ENCODE assay signal across 8 cellular contexts in genomic region chr17:14297161-14297851, GRCh38. TPM values are rescaled to one million over a fixed set of nuclear protein-coding genes. Genes with fewer than 3 reads are reported as not detected.
A peak's percentile ranks its signal among the peaks of the same experiment; 100 is the strongest.
DNase-seq lines count a peak whose midpoint lies in the region; ATAC-seq and TF ChIP-seq lines count a peak whose summit lies in the region.

No MANE protein-coding gene starts in this region.

- peaks cover 5% of the 10 kb centered on the region for H3K4me1 ChIP-seq in fibroblast of lung (ENCODE audit: control insufficient read depth, extremely low read depth, insufficient read depth, low read length)

- H3K27ac ChIP-seq in fibroblast of lung (ENCODE audit: insufficient read depth, low read length) = peak overlapping the region; percentile 27

- no peaks in the 10 kb centered on the region for H3K36me3 ChIP-seq in fibroblast of lung (ENCODE audit: control insufficient read depth, insufficient read depth, low read length)

- H3K4me3 ChIP-seq in WI38 (ENCODE audit: low read depth, low read length) = peak overlapping the region; percentile 15; the same call in 1 of the 2 replicates
- H3K4me3 ChIP-seq in fibroblast of lung (replicated peaks in 1 of 4; ENCODE audit: control extremely low read depth in 1 of 4, insufficient read depth in 1 of 4, low read depth in 3 of 4, low read length in 4 of 4) = peak overlapping the region; percentile 44 to 63 (median 49)

- ATAC-seq in omental fat pad (ENCODE audit: low FRiP score) = peak; percentile 27
- ATAC-seq in HG03108 (IDR thresholded peaks at IDR 0.05; ENCODE audit: unreplicated experiment) = no peak
- no peak for ATAC-seq in HG02973 (IDR thresholded peaks at IDR 0.05; ENCODE audit: unreplicated experiment)

- H4K20me1 ChIP-seq in fibroblast of lung (ENCODE audit: control insufficient read depth, extremely low read depth, insufficient read depth, low read length) = no peaks in the 10 kb centered on the region

- TF ChIP-seq CTCF in WI38 (IDR thresholded peaks at IDR 0.05; ENCODE audit: low read depth, low read length) = no peak
- peak; percentile 17 to 29 for TF ChIP-seq CTCF in fibroblast of lung (conservative IDR thresholded peaks at IDR 0.05 in 1 of 2, IDR thresholded peaks at IDR 0.05 in 1 of 2; ENCODE audit: low read depth in 1 of 2, low read length in 2 of 2)
- TF ChIP-seq CTCF in omental fat pad (IDR thresholded peaks at IDR 0.05) = no peak

- peak; percentile 19 for DNase-seq in SKM-1 treated with dmso at 0.1 percent for 144 hours (lab: John Stamatoyannopoulos, UW; ENCODE audit: unreplicated experiment)
- DNase-seq in SKM-1 (lab: John Stamatoyannopoulos, UW; ENCODE audit: unreplicated experiment) = no peak
- peak; percentile 61 to 64 for DNase-seq in fibroblast of lung (ENCODE audit: low read depth in 2 of 2)
- no peak for DNase-seq in omental fat pad (ENCODE audit: low spot score)
- DNase-seq in NCI-H2171 (lab: John Stamatoyannopoulos, UW) = no peak

- peak overlapping the region; percentile 69 for H2AFZ ChIP-seq in fibroblast of lung (ENCODE audit: low read length)

- H3K4me2 ChIP-seq in fibroblast of lung (ENCODE audit: extremely low read depth, insufficient read depth, low read length) = peak overlapping the region; percentile 75

- no peaks in the 10 kb centered on the region for H3K27me3 ChIP-seq in fibroblast of lung (ENCODE audit: control insufficient read depth, insufficient read depth, low read length)

- peak overlapping the region; percentile 53 for H3K9ac ChIP-seq in fibroblast of lung (ENCODE audit: insufficient read depth, low read length)

- H3K9me3 ChIP-seq in fibroblast of lung (ENCODE audit: control insufficient read depth, insufficient read depth, low read depth, low read length) = no peaks in the 10 kb centered on the region

- H3K79me2 ChIP-seq in fibroblast of lung (ENCODE audit: control insufficient read depth, insufficient read depth, low read length) = peaks cover 14% of the 10 kb centered on the region

RNA-seq across cellular contexts. Expression of gene HS3ST3B1, which starts 3.6 kb away (rescaled TPM):
- total RNA-seq in fibroblast of lung (13.4 and 17.2 TPM in 2 replicates), omental fat pad (1 to 10 TPM; 1.3 to 5.8 (median 4.8) TPM)
- 3.4 and 12.3 TPM in 2 replicates for polyA plus RNA-seq in fibroblast of lung
- 3.8 and 13.2 TPM in 2 replicates for polyA plus RNA-seq in fibroblast of lung (2012)
- 3.2 and 31.7 TPM in 2 replicates for polyA minus RNA-seq in fibroblast of lung (ENCODE audit: low replicate concordance)

Comparison
In these comparisons a context has a peak if more than half of its experiments do, and no peak if none do; other contexts are left out.
1. DNase-seq: peak in SKM-1 treated with dmso at 0.1 percent for 144 hours (single experiment) and fibroblast of lung (2 of 2); none in SKM-1 (single experiment), omental fat pad (single experiment) and NCI-H2171 (single experiment).
2. CTCF ChIP-seq: peak in fibroblast of lung (2 of 2); none in WI38 (single experiment) and omental fat pad (0 of 3).